ENCODE assay signal across 1 cellular context in genomic region chr15:73972984-73973682, GRCh38.
TF ChIP-seq lines count a peak whose summit lies in the region.

No MANE protein-coding gene starts in this region.

TF ChIP-seq in GM12878, 131 proteins besides CTCF, POLR2A, EP300 and RAD21 (continued from another document):
- peak; percentile 72; the same call in 1 of the 2 replicates for TF ChIP-seq PAX5 (IDR thresholded peaks at IDR 0.05; ENCODE audit: borderline replicate concordance, low read depth, low read length)
- no peak for TF ChIP-seq ASH2L (IDR thresholded peaks at IDR 0.05; ENCODE audit: borderline replicate concordance, low read depth)
- no peak for TF ChIP-seq GATAD2B (conservative IDR thresholded peaks at IDR 0.05; ENCODE audit: low read depth)
- no peak for TF ChIP-seq WRNIP1 (IDR thresholded peaks at IDR 0.05; ENCODE audit: borderline replicate concordance, low read depth, low read length)
- TF ChIP-seq NFYA (IDR thresholded peaks at IDR 0.05; ENCODE audit: borderline replicate concordance, low read depth, low read length), result no peak
- no peak for TF ChIP-seq MTA2 (IDR thresholded peaks at IDR 0.05; ENCODE audit: low read depth)
- 0 out of 2 replicates have a peak, but pooled peaks have one; percentile 17 for TF ChIP-seq IKZF1 (conservative IDR thresholded peaks at IDR 0.05)
- peak; percentile 77 for TF ChIP-seq YY1 (IDR thresholded peaks at IDR 0.05; ENCODE audit: low read depth, low read length)
- TF ChIP-seq ZNF217 (IDR thresholded peaks at IDR 0.05), result no peak
- TF ChIP-seq BHLHE40 (IDR thresholded peaks at IDR 0.05; ENCODE audit: borderline replicate concordance in 1 of 2, low read depth in 2 of 2, low read length in 1 of 2), result 0 out of 4 replicates have a peak, but pooled peaks of 1 of the 2 experiments have one; percentile 35
- TF ChIP-seq PKNOX1 (IDR thresholded peaks at IDR 0.05), result no peak
- TF ChIP-seq ZNF384 (IDR thresholded peaks at IDR 0.05; ENCODE audit: borderline replicate concordance, low read depth, low read length), result peak; percentile 84
- TF ChIP-seq SIN3A (IDR thresholded peaks at IDR 0.05; ENCODE audit: low read depth, low read length), result no peak
- no peak for TF ChIP-seq EED (IDR thresholded peaks at IDR 0.05; ENCODE audit: low read depth)
- TF ChIP-seq NR2C2 (IDR thresholded peaks at IDR 0.05; ENCODE audit: borderline replicate concordance, control insufficient read depth, insufficient read length, low read depth), result no peak
- TF ChIP-seq SIX5 (IDR thresholded peaks at IDR 0.05; ENCODE audit: low read depth, low read length, severe bottlenecking), result no peak
- TF ChIP-seq POU2F2 (IDR thresholded peaks at IDR 0.05; ENCODE audit: borderline replicate concordance, low read depth, low read length), result peak; percentile 39; the same call in 1 of the 3 replicates
- no peak for TF ChIP-seq NRF1 (conservative IDR thresholded peaks at IDR 0.05; ENCODE audit: low read depth, low read length)
- TF ChIP-seq ZZZ3 (IDR thresholded peaks at IDR 0.05; ENCODE audit: control insufficient read depth, insufficient read length, low read depth), result no peak
- TF ChIP-seq FOS (IDR thresholded peaks at IDR 0.05; ENCODE audit: borderline replicate concordance, extremely low read depth, insufficient read length), result no peak
- no peak for TF ChIP-seq MEF2B (IDR thresholded peaks at IDR 0.05; ENCODE audit: partially characterized antibody, poor library complexity, severe bottlenecking)
- no peak for TF ChIP-seq BCL11A (IDR thresholded peaks at IDR 0.05; ENCODE audit: low read depth, low read length)
- TF ChIP-seq ATF7 (IDR thresholded peaks at IDR 0.05; ENCODE audit: low read depth), result no peak
- TF ChIP-seq MYB (IDR thresholded peaks at IDR 0.05; ENCODE audit: borderline replicate concordance, low read depth, low read length), result no peak
- TF ChIP-seq SUPT20H (IDR thresholded peaks at IDR 0.05; ENCODE audit: borderline replicate concordance, control insufficient read depth, low read depth, low read length), result no peak
- no peak for TF ChIP-seq HDAC6 (IDR thresholded peaks at IDR 0.05; ENCODE audit: unreplicated experiment)
- no peak for TF ChIP-seq RCOR1 (conservative IDR thresholded peaks at IDR 0.05; ENCODE audit: low read depth, low read length)
- 0 out of 2 replicates have a peak, but pooled peaks have one; percentile 12 for TF ChIP-seq MEF2A (IDR thresholded peaks at IDR 0.05; ENCODE audit: insufficient read depth, low read depth, low read length)
- peak; percentile 47; the same call in 1 of the 2 replicates for TF ChIP-seq HCFC1 (IDR thresholded peaks at IDR 0.05; ENCODE audit: low read length)
- no peak for TF ChIP-seq GABPA (IDR thresholded peaks at IDR 0.05; ENCODE audit: low read depth)
- no peak for TF ChIP-seq SREBF1 (IDR thresholded peaks at IDR 0.05; ENCODE audit: low read length)
- TF ChIP-seq, protein P1, sequence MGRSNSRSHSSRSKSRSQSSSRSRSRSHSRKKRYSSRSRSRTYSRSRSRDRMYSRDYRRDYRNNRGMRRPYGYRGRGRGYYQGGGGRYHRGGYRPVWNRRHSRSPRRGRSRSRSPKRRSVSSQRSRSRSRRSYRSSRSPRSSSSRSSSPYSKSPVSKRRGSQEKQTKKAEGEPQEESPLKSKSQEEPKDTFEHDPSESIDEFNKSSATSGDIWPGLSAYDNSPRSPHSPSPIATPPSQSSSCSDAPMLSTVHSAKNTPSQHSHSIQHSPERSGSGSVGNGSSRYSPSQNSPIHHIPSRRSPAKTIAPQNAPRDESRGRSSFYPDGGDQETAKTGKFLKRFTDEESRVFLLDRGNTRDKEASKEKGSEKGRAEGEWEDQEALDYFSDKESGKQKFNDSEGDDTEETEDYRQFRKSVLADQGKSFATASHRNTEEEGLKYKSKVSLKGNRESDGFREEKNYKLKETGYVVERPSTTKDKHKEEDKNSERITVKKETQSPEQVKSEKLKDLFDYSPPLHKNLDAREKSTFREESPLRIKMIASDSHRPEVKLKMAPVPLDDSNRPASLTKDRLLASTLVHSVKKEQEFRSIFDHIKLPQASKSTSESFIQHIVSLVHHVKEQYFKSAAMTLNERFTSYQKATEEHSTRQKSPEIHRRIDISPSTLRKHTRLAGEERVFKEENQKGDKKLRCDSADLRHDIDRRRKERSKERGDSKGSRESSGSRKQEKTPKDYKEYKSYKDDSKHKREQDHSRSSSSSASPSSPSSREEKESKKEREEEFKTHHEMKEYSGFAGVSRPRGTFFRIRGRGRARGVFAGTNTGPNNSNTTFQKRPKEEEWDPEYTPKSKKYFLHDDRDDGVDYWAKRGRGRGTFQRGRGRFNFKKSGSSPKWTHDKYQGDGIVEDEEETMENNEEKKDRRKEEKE (IDR thresholded peaks at IDR 0.05), result no peak
- TF ChIP-seq SPI1 (IDR thresholded peaks at IDR 0.05; ENCODE audit: borderline replicate concordance, insufficient read depth, low read depth, low read length), result peak; percentile 62; the same call in 1 of the 2 replicates
- TF ChIP-seq RB1 (IDR thresholded peaks at IDR 0.05; ENCODE audit: borderline replicate concordance), result no peak
- no peak for TF ChIP-seq BRCA1 (IDR thresholded peaks at IDR 0.05; ENCODE audit: low read depth, low read length)
- peak; percentile 86 for TF ChIP-seq SMC3 (IDR thresholded peaks at IDR 0.05; ENCODE audit: borderline replicate concordance, low read length)
- no peak for TF ChIP-seq ZBTB40 (IDR thresholded peaks at IDR 0.05; ENCODE audit: borderline replicate concordance)
- TF ChIP-seq SP1 (IDR thresholded peaks at IDR 0.05; ENCODE audit: low read depth, low read length), result peak; percentile 13
